18 cellular contexts compared by ENCODE assay signal in the genomic region with DNA sequence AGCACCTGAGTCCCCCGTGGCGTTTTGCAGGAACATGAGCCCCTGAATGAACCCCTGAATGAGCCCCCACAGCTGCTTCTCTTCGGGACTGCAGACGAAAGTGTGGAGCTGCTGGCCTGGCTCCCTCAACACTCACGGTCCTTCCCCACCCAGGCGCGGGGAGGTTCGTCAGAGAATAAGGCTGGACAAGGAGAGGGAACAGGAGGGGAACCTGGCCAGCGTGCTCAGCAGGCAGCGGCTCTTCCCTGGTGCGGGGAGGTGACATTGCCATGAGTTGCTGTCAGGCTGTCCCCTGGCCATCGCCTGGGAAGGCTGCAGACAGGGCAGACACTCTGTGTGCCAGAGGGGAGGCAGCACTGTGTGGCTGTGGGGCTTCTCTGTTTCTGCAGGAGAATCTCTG.
DNase-seq lines count a peak whose midpoint lies in the region; ATAC-seq and TF ChIP-seq lines count a peak whose summit lies in the region.
"Had no signal": no experiment of that assay in that cellular context is flagged by ENCODE, and none has a peak within 500 bp of the region (broad histone marks: within the 10 kb centered on the region; RNA-seq: fewer than 3 reads in every experiment).

No MANE protein-coding gene starts in this region.

- no peak for TF ChIP-seq CTCF in CD14-positive monocyte (IDR thresholded peaks at IDR 0.05)
- no peak for TF ChIP-seq CTCF in chondrocyte (IDR thresholded peaks at IDR 0.05)
- TF ChIP-seq CTCF in upper lobe of right lung (IDR thresholded peaks at IDR 0.05): no peak

- peaks cover 2 to 27% (median 13%) of the 10 kb centered on the region in 7 donors for H3K9me3 Mint-ChIP-seq in CD14-positive monocyte
- H3K9me3 Mint-ChIP-seq in chondrocyte (ENCODE audit: low read depth): no peaks in the 10 kb centered on the region
- H3K9me3 Mint-ChIP-seq: CD4-positive, alpha-beta T cell had no signal

- H3K36me3 ChIP-seq in upper lobe of right lung: no peaks in the 10 kb centered on the region
- H3K36me3 ChIP-seq: BE2C had no signal

- peak; percentile 45 for DNase-seq in CD14-positive monocyte (ENCODE audit: low spot score)
- DNase-seq in chondrocyte (ENCODE audit: low spot score): peak; percentile 79
- peak; percentile 30 for DNase-seq in sciatic nerve (ENCODE audit: low spot score)
- peak; percentile 43 for DNase-seq in upper lobe of right lung
- no peak for DNase-seq in Kasumi-1 (lab: John Stamatoyannopoulos, UW)
- DNase-seq: ACHN; BE2C; C1 segment of cervical spinal cord; CD4-positive, alpha-beta T cell; DMS153; DMS79; GDM1; GOT3; H7; HFFc6 had no signal

- intact Hi-C loops in CD14-positive monocyte (cut with micrococcal nuclease): no loop called here
- intact Hi-C loops in sciatic nerve (cut with DNase I): no loop called here
- intact Hi-C loops in upper lobe of right lung (cut with DNase I): no loop called here

- ATAC-seq in sciatic nerve (no peak), upper lobe of right lung (no peak), HG03175 (IDR thresholded peaks at IDR 0.05; ENCODE audit: unreplicated experiment) (no peak)
- ATAC-seq: HCT116 had no signal

- H3K4me3 ChIP-seq in upper lobe of right lung: no peak overlapping the region

- H3K4me1 Mint-ChIP-seq in CD14-positive monocyte (no peaks in the 10 kb centered on the region), chondrocyte (ENCODE audit: low read depth) (no peaks in the 10 kb centered on the region)

- no peaks in the 10 kb centered on the region for H3K4me1 ChIP-seq in upper lobe of right lung
- H3K4me1 ChIP-seq: BE2C, Caco-2 had no signal

- H3K27ac Mint-ChIP-seq in CD14-positive monocyte (no peak overlapping the region), chondrocyte (ENCODE audit: unreplicated experiment) (no peak overlapping the region)
- H3K27ac Mint-ChIP-seq: CD4-positive, alpha-beta T cell; HFFc6 had no signal

- no peaks in the 10 kb centered on the region for H3K27me3 ChIP-seq in upper lobe of right lung
- H3K27me3 ChIP-seq: BE2C had no signal

- H3K9me3 ChIP-seq in upper lobe of right lung: no peaks in the 10 kb centered on the region
- H3K9me3 ChIP-seq: BE2C, Caco-2 had no signal

- H3K27ac ChIP-seq in upper lobe of right lung: no peak overlapping the region

- H3K27me3 Mint-ChIP-seq in CD14-positive monocyte (ENCODE audit: low read depth in 3 of 3) (peaks cover 0 to 4% (median 0%) of the 10 kb centered on the region in 3 donors), chondrocyte (ENCODE audit: low read depth) (peaks cover 21% of the 10 kb centered on the region)

- H3K36me3 Mint-ChIP-seq in CD14-positive monocyte (no peaks in the 10 kb centered on the region), chondrocyte (ENCODE audit: low read depth) (no peaks in the 10 kb centered on the region)

- H3K4me3 Mint-ChIP-seq in CD14-positive monocyte: no peak overlapping the region
- H3K4me3 Mint-ChIP-seq in chondrocyte (ENCODE audit: unreplicated experiment): no peak overlapping the region
- H3K4me3 Mint-ChIP-seq: CD4-positive, alpha-beta T cell; HFFc6 had no signal

Comparison
In these comparisons a context has a peak if more than half of its experiments do, and no peak if none do; other contexts are left out.
1. DNase-seq: peak in CD14-positive monocyte (single experiment), chondrocyte (single experiment), sciatic nerve (single experiment) and upper lobe of right lung (single experiment); none in Kasumi-1 (0 of 2).